Comparison of ENCODE assay signal across 20 cellular contexts in the genomic region with DNA sequence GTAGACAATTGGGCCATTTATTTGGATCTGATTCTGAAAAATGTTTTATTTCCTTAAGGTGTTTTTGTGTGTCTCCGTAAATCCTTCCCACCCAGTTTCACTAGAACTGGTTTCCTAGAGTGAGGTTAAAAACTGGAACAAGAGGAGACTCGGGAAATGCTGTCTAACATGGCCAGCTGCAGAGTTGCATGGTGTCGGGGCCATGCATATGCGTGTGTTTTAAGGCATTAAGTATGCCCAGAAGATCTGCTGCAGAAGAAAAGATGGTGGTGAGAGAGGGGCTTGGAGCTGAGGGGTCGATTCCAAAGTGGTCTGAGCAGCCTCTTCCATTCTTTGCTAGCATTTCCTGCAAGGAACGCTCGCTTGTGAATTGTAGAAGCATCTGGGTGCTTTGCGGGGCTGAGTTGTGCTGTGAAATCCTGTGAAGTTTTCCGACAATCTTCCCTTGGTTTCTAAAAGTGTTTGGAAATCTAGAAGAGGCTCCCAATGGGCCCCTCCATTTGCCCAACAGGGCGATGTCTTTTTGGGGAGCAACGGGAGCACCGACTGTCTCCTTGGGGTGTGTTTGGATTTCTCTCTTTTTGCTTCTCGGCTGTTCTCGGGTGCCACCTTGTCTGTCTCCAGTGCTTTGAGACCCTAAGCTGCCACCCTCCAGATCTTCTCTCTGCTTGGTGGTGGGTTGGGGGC.
"Had no signal": no experiment of that assay in that cellular context is flagged by ENCODE, and none has a peak within 500 bp of the region (broad histone marks: within the 10 kb centered on the region; RNA-seq: fewer than 3 reads in every experiment).

No MANE protein-coding gene starts in this region.

- H3K27ac Mint-ChIP-seq: activated CD8-positive, alpha-beta memory T cell treated with anti-CD3 and anti-CD28 coated beads, Interleukin-2, amount 10 ng/mL, durations not matched to agents 7 days and 5 days; activated naive CD4-positive, alpha-beta T cell treated with anti-CD3 and anti-CD28 coated beads for 36 hours; activated naive CD8-positive, alpha-beta T cell; T-helper 1 cell treated with Interleukin-12 subunit alpha and Interleukin-12 subunit beta and Interleukin-4 antibody, amounts not matched to agents 30 μg/mL and 1 μg/mL, for 36 hours had no signal

- H3K4me3 ChIP-seq: Peyer's patch had no signal

- DNase-seq: activated CD4-positive, alpha-beta T cell treated with anti-CD3 and anti-CD28 coated beads for 48 hours; activated CD4-positive, alpha-beta T cell treated with anti-CD3 and anti-CD28 coated beads, Interleukin-2, amount 50 U/mL, for 48 hours; activated CD4-positive, CD25-positive, alpha-beta regulatory T cell treated with anti-CD3 and anti-CD28 coated beads, Interleukin-2, amount 50 U/mL, for 72 hours; activated CD8-positive, alpha-beta memory T cell treated with anti-CD3 and anti-CD28 coated beads, Interleukin-2, amount 10 ng/mL, durations not matched to agents 7 days and 5 days; activated effector memory CD4-positive, alpha-beta T cell treated with anti-CD3 and anti-CD28 coated beads, Interleukin-2, amount 50 U/mL, for 16 hours; activated naive CD4-positive, alpha-beta T cell treated with anti-CD3 and anti-CD28 coated beads for 36 hours; activated T-cell treated with anti-CD3 and anti-CD28 coated beads, Interleukin-2, amount 50 U/mL, for 4 hours; cerebellar nuclear complex; KG1; MV-4-11; NCI-H1092 treated with DMSO at 0.1 percent for 48 hours; NCI-H1417 treated with DMSO at 0.1 percent for 48 hours; NCI-H1694; NCI-H2029; NCI-H446; NCI-H524; Peyer's patch; SHP77 had no signal

- H3K27me3 Mint-ChIP-seq: activated CD8-positive, alpha-beta memory T cell treated with anti-CD3 and anti-CD28 coated beads, Interleukin-2, amount 10 ng/mL, durations not matched to agents 7 days and 5 days; activated naive CD8-positive, alpha-beta T cell had no signal

- H3K27ac ChIP-seq: Peyer's patch had no signal

- H3K36me3 Mint-ChIP-seq: activated CD8-positive, alpha-beta memory T cell treated with anti-CD3 and anti-CD28 coated beads, Interleukin-2, amount 10 ng/mL, durations not matched to agents 7 days and 5 days; activated naive CD8-positive, alpha-beta T cell had no signal

- H3K36me3 ChIP-seq: Peyer's patch had no signal

- H3K27me3 ChIP-seq: Peyer's patch had no signal

- H3K4me1 ChIP-seq: Peyer's patch had no signal

- H3K4me3 Mint-ChIP-seq: activated CD8-positive, alpha-beta memory T cell treated with anti-CD3 and anti-CD28 coated beads, Interleukin-2, amount 10 ng/mL, durations not matched to agents 7 days and 5 days; activated naive CD4-positive, alpha-beta T cell treated with anti-CD3 and anti-CD28 coated beads for 36 hours; activated naive CD8-positive, alpha-beta T cell; activated T-cell treated with anti-CD3 and anti-CD28 coated beads, Interleukin-2, amount 50 U/mL, for 4 hours; T-helper 1 cell treated with Interleukin-12 subunit alpha and Interleukin-12 subunit beta and Interleukin-4 antibody, amounts not matched to agents 30 μg/mL and 1 μg/mL, for 36 hours had no signal

- ATAC-seq: activated CD8-positive, alpha-beta memory T cell treated with anti-CD3 and anti-CD28 coated beads, Interleukin-2, amount 10 ng/mL, durations not matched to agents 7 days and 5 days; activated T-cell treated with anti-CD3 and anti-CD28 coated beads, Interleukin-2, amount 50 U/mL, for 4 hours had no signal

- H3K4me1 Mint-ChIP-seq: activated CD8-positive, alpha-beta memory T cell treated with anti-CD3 and anti-CD28 coated beads, Interleukin-2, amount 10 ng/mL, durations not matched to agents 7 days and 5 days had no signal

- H3K9me3 ChIP-seq: Peyer's patch had no signal

- H3K9me3 Mint-ChIP-seq: activated naive CD4-positive, alpha-beta T cell treated with anti-CD3 and anti-CD28 coated beads for 36 hours; activated T-cell treated with anti-CD3 and anti-CD28 coated beads, Interleukin-2, amount 50 U/mL, for 4 hours had no signal
